ENCODE assay signal across 14 cellular contexts in the genomic region with DNA sequence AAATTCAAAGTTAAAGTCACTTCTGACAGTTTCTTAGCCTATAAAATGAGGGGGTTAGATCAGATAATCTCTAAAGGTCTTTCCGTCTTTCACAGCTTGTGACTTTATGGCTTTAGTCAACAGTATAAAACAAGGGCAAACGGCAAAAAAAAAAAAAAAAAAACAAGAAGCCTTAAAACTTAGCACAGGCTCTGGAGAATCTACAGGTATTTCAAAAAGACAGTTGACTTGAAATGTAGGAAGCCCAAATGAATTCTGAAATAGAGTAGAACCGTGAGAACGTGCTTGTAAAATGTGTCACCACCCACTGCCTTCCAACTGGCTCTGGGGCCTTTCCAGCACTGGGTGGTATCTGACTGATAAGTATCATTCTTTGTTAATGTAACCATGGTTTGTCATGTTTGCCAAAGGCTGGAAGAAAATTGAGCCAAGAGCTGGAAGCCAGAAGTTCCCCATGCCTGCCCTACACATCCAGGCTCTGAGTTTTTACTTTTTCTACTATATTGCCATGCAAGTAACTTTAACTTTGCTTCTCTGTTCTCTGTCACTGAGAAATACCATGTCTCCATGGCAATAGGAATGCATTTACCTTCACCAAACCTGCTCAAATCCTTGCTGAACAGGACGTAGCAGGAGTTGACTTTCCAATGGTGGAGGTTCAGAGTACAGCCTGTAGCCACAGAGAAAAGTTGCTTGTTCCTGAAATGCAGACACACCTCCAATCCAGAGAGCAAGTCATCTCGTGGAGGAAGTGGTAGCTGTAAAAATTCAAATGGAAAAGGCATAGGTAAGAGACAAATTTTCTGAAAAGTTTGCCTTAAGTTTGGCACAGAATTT. TPM values are rescaled to one million over a fixed set of nuclear protein-coding genes. Genes with fewer than 3 reads are reported as not detected.
DNase-seq lines count a peak whose midpoint lies in the region; ATAC-seq, FAIRE-seq and TF ChIP-seq lines count a peak whose summit lies in the region.
"Had no signal": no experiment of that assay in that cellular context is flagged by ENCODE, and none has a peak within 500 bp of the region (broad histone marks: within the 10 kb centered on the region; RNA-seq: fewer than 3 reads in every experiment).

No MANE protein-coding gene starts in this region.

- 45% methylated on average over 6 of the region's 6 CpGs for WGBS in A549 (ENCODE audit: missing lambda C conversion rate)

- H3K9me3 Mint-ChIP-seq in chondrocyte (ENCODE audit: low read depth), result peaks cover 12% of the 10 kb centered on the region
- H3K9me3 Mint-ChIP-seq in natural killer cell, result peaks cover 0 to 3% of the 10 kb centered on the region in 2 donors

- H3K27ac Mint-ChIP-seq in chondrocyte (ENCODE audit: unreplicated experiment) (peak overlapping the region; percentile 38), natural killer cell (no peak overlapping the region)
- H3K27ac Mint-ChIP-seq: IgD-negative memory B cell had no signal

- no peak for TF ChIP-seq POLR2A in A549 (IDR thresholded peaks at IDR 0.05; ENCODE audit: low read length)

- no peak overlapping the region for H3K4me3 Mint-ChIP-seq in chondrocyte (ENCODE audit: unreplicated experiment)
- no peak overlapping the region for H3K4me3 Mint-ChIP-seq in natural killer cell
- H3K4me3 Mint-ChIP-seq: IgD-negative memory B cell had no signal

- no peak for TF ChIP-seq RAD21 in A549 (conservative IDR thresholded peaks at IDR 0.05 in 1 of 2, IDR thresholded peaks at IDR 0.05 in 1 of 2)

- POLR2A ChIA-PET in A549 (lab: Yijun Ruan, JAX), result interaction anchor here (0.6 kb wide), 1 partner anchor 209 kb away, joined by 5 read pairs; no protein-coding TSS in a partner anchor

- H3K27me3 ChIP-seq in left lung, result no peaks in the 10 kb centered on the region
- H3K27me3 ChIP-seq: BLaER1 had no signal

- H3K4me1 Mint-ChIP-seq in chondrocyte (ENCODE audit: low read depth) (peaks cover 10% of the 10 kb centered on the region), natural killer cell (no peaks in the 10 kb centered on the region)
- H3K4me1 Mint-ChIP-seq: IgD-negative memory B cell had no signal

- peak overlapping the region; percentile 18; the same call in 2 of the 3 replicates for H3K4me2 ChIP-seq in A549
- H3K4me2 ChIP-seq: BLaER1 had no signal

- peak; percentile 39 for FAIRE-seq in A549 (lab: Jason Lieb, UNC)
- FAIRE-seq: islet of Langerhans had no signal

- CTCF ChIA-PET in A549 (lab: Yijun Ruan, JAX), result interaction anchor here (0.6 to 1.0 kb wide), 3 partner anchors 29 to 307 kb away, joined by 3 to 4 read pairs (median 3); no protein-coding TSS in a partner anchor

- H3K9me3 ChIP-seq in A549, result 0 out of 3 replicates have a peak, but pooled peaks cover 5% of the 10 kb centered on the region
- peaks cover 0 to 3% of the 10 kb centered on the region in 2 donors for H3K9me3 ChIP-seq in left lung
- H3K9me3 ChIP-seq: BLaER1 had no signal

- H3K27me3 Mint-ChIP-seq in chondrocyte (ENCODE audit: low read depth) (peaks cover 7% of the 10 kb centered on the region), natural killer cell (ENCODE audit: low read depth in 2 of 2) (peaks cover 23 to 36% of the 10 kb centered on the region in 2 donors)
- H3K27me3 Mint-ChIP-seq: IgD-negative memory B cell had no signal

- 0 out of 6 replicates have a peak overlapping the region, but pooled peaks of 1 of the 2 experiments have one; percentile 5 for H3K27ac ChIP-seq in A549
- H3K27ac ChIP-seq in left lung, result peak overlapping the region in 1 of 2 donors; percentile 55
- H3K27ac ChIP-seq: BLaER1, WERI-Rb-1 had no signal

- peak in 1 of 2 experiments; percentile 67; a peak in 4 of 6 replicates for ATAC-seq in A549
- ATAC-seq in left lung, result peak; percentile 51
- no peak for ATAC-seq in HG03280 (IDR thresholded peaks at IDR 0.05; ENCODE audit: unreplicated experiment)
- no peak for ATAC-seq in natural killer cell

- H3K36me3 Mint-ChIP-seq in chondrocyte (ENCODE audit: low read depth), result peaks cover 2% of the 10 kb centered on the region
- H3K36me3 Mint-ChIP-seq in natural killer cell, result no peaks in the 10 kb centered on the region
- H3K36me3 Mint-ChIP-seq: IgD-negative memory B cell had no signal

- no peak for TF ChIP-seq EP300 in A549 (IDR thresholded peaks at IDR 0.05)

- no peaks in the 10 kb centered on the region for H3K36me3 ChIP-seq in left lung
- H3K36me3 ChIP-seq: BLaER1, WERI-Rb-1 had no signal

- no peak overlapping the region for H3K4me3 ChIP-seq in A549
- no peak overlapping the region for H3K4me3 ChIP-seq in left lung
- H3K4me3 ChIP-seq: BLaER1 had no signal

- DNase-seq in A549 (ENCODE audit: low read depth in 1 of 2, low spot score in 1 of 2), result peak in 1 of 2 experiments; percentile 49
- peak; percentile 68 for DNase-seq in LHCN-M2 (ENCODE audit: low read depth)
- no peak for DNase-seq in chondrocyte (ENCODE audit: low spot score)
- DNase-seq in left lung, result no peak
- no peak for DNase-seq in NK-92 treated with Interleukin-12 subunit alpha and Interleukin-12 subunit beta, amount 100 ng/mL, for 24 hours (lab: John Stamatoyannopoulos, UW)
- no peak for DNase-seq in foreskin melanocyte
- DNase-seq in natural killer cell, result no peak
- DNase-seq: activated effector memory CD4-positive, alpha-beta T cell treated with Interleukin-2 at 50 U/mL for 16 hours; NCI-H69; WERI-Rb-1 had no signal

- no peak for TF ChIP-seq CTCF in A549 (IDR thresholded peaks at IDR 0.05)
- no peak for TF ChIP-seq CTCF in chondrocyte (IDR thresholded peaks at IDR 0.05)
- no peak for TF ChIP-seq CTCF in left lung (IDR thresholded peaks at IDR 0.05)
- no peak for TF ChIP-seq CTCF in natural killer cell (IDR thresholded peaks at IDR 0.05)

- intact Hi-C loops in left lung (cut with DNase I), result no loop called here
- intact Hi-C loops in natural killer cell (cut with micrococcal nuclease), result no loop called here

- H3K4me1 ChIP-seq in A549 (peaks cover 7% of the 10 kb centered on the region; the same call in 1 of the 3 replicates), left lung (peaks cover 0 to 3% of the 10 kb centered on the region in 2 donors)
- H3K4me1 ChIP-seq: BLaER1 had no signal

TF ChIP-seq in A549, 52 proteins besides CTCF, POLR2A, EP300 and RAD21:
- TF ChIP-seq MYC (IDR thresholded peaks at IDR 0.05; ENCODE audit: borderline replicate concordance, low read length), result no peak
- no peak for TF ChIP-seq FOSL2 (IDR thresholded peaks at IDR 0.05)
- TF ChIP-seq FOSL2 (CRISPR knock-in tag; IDR thresholded peaks at IDR 0.05), result no peak
- TF ChIP-seq MAFK (IDR thresholded peaks at IDR 0.05; ENCODE audit: partially characterized antibody), result no peak
- no peak for TF ChIP-seq SREBF2 (IDR thresholded peaks at IDR 0.05)
- TF ChIP-seq, protein P1, sequence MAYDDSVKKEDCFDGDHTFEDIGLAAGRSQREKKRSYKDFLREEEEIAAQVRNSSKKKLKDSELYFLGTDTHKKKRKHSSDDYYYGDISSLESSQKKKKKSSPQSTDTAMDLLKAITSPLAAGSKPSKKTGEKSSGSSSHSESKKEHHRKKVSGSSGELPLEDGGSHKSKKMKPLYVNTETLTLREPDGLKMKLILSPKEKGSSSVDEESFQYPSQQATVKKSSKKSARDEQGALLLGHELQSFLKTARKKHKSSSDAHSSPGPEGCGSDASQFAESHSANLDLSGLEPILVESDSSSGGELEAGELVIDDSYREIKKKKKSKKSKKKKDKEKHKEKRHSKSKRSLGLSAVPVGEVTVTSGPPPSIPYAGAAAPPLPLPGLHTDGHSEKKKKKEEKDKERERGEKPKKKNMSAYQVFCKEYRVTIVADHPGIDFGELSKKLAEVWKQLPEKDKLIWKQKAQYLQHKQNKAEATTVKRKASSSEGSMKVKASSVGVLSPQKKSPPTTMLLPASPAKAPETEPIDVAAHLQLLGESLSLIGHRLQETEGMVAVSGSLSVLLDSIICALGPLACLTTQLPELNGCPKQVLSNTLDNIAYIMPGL (CRISPR knock-in tag; IDR thresholded peaks at IDR 0.05; ENCODE audit: borderline replicate concordance), result no peak
- TF ChIP-seq ZC3H11A (IDR thresholded peaks at IDR 0.05), result no peak
- no peak for TF ChIP-seq JUNB (IDR thresholded peaks at IDR 0.05)

RNA-seq across cellular contexts. Expression of a gene that starts 35.8 kb away (rescaled TPM):
- polyA plus RNA-seq in A549 (2011; rRNA removed), result 40.7 and 47.4 TPM in 2 replicates
- 11.8 and 13.5 TPM in 2 replicates for polyA plus RNA-seq in A549 (2012; cell fraction: cytosol; rRNA removed)
- polyA plus RNA-seq in A549 (2012; cell fraction: nucleus; rRNA removed), result 29.7 and 30.3 TPM in 2 replicates
- 14.6 to 15.8 TPM (median 15.3 TPM) in 3 replicates for polyA plus RNA-seq in A549 (2017; fragmentation: RNase III; extraction: RNeasy Plus Mini Kit Qiagen cat#74134 plus additional on column Dnase treatment)
- 79.8 and 103 TPM in 2 replicates for polyA minus RNA-seq in A549 (2011; rRNA and poly(A)+ RNA removed)
- 10.4 and 13.0 TPM in 2 replicates for total RNA-seq in LHCN-M2 (2014; rRNA removed)
- 2.8 TPM for polyA plus RNA-seq in LHCN-M2 (2012)
- 3.4 to 3.5 TPM (median 3.4 TPM) in 3 replicates for total RNA-seq in chondrocyte
- 10 to 100 TPM; 24.6 to 43.3 TPM for total RNA-seq in left lung
- not detected for total RNA-seq in natural killer cell
- polyA plus RNA-seq: IgD-negative memory B cell had no signal
